In genomic region chr2:73678008-73678407, GRCh38 we compare ENCODE assay signal across 4 cellular contexts. TPM values are rescaled to one million over a fixed set of nuclear protein-coding genes. Genes with fewer than 3 reads are reported as not detected.
"Had no signal": no experiment of that assay in that cellular context is flagged by ENCODE, and none has a peak within 500 bp of the region (broad histone marks: within the 10 kb centered on the region; RNA-seq: fewer than 3 reads in every experiment).

No MANE protein-coding gene starts in this region.

RNA-seq across cellular contexts. Expression of gene NAT8, which starts 35.8 kb away (rescaled TPM):
- total RNA-seq: HT-29, HT1080, IMR-90 had no signal
- polyA plus RNA-seq: IgD-negative memory B cell, IMR-90 had no signal
